ENCODE assay signal across 1 cellular context in genomic region chr17:58006924-58007780, GRCh38.
TF ChIP-seq lines count a peak whose summit lies in the region.

A gene with protein sequence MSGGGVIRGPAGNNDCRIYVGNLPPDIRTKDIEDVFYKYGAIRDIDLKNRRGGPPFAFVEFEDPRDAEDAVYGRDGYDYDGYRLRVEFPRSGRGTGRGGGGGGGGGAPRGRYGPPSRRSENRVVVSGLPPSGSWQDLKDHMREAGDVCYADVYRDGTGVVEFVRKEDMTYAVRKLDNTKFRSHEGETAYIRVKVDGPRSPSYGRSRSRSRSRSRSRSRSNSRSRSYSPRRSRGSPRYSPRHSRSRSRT (minus strand): TSS chr17:58007246. CDS start chr17:58007137, 109 bp downstream.

TF ChIP-seq in HepG2, 621 proteins besides CTCF, POLR2A, EP300 and RAD21 (continued from another document and continues in another):
- TF ChIP-seq, protein P1, sequence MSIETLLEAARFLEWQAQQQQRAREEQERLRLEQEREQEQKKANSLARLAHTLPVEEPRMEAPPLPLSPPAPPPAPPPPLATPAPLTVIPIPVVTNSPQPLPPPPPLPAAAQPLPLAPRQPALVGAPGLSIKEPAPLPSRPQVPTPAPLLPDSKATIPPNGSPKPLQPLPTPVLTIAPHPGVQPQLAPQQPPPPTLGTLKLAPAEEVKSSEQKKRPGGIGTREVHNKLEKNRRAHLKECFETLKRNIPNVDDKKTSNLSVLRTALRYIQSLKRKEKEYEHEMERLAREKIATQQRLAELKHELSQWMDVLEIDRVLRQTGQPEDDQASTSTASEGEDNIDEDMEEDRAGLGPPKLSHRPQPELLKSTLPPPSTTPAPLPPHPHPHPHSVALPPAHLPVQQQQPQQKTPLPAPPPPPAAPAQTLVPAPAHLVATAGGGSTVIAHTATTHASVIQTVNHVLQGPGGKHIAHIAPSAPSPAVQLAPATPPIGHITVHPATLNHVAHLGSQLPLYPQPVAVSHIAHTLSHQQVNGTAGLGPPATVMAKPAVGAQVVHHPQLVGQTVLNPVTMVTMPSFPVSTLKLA (IDR thresholded peaks at IDR 0.05) = peak; percentile 52; the same call in 1 of the 2 replicates
- TF ChIP-seq FOXP1 (IDR thresholded peaks at IDR 0.05) (no peak), FOXP1 (CRISPR knock-in tag; IDR thresholded peaks at IDR 0.05) (no peak; the same call in 1 of the 2 replicates), RBAK (CRISPR knock-in tag; IDR thresholded peaks at IDR 0.05) (no peak), TRIM22 (IDR thresholded peaks at IDR 0.05) (no peak), RNF219 (CRISPR knock-in tag; IDR thresholded peaks at IDR 0.05) (no peak), KLF15 (CRISPR knock-in tag; IDR thresholded peaks at IDR 0.05; ENCODE audit: borderline replicate concordance) (peak; percentile 96), MZF1 (CRISPR knock-in tag; IDR thresholded peaks at IDR 0.05; ENCODE audit: borderline replicate concordance) (0 out of 2 replicates have a peak, but pooled peaks have one; percentile 40), BRD4 (CRISPR knock-in tag; IDR thresholded peaks at IDR 0.05) (peak; percentile 93; the same call in 1 of the 2 replicates), ATAD3A (CRISPR knock-in tag; IDR thresholded peaks at IDR 0.05) (0 out of 2 replicates have a peak, but pooled peaks have one; percentile 15), FOXJ3 (CRISPR knock-in tag; IDR thresholded peaks at IDR 0.05; ENCODE audit: borderline replicate concordance) (peak; percentile 48; the same call in 1 of the 2 replicates), HOXA3 (CRISPR knock-in tag; IDR thresholded peaks at IDR 0.05) (peak; percentile 98), ZNF564 (CRISPR knock-in tag; IDR thresholded peaks at IDR 0.05) (0 out of 2 replicates have a peak, but pooled peaks have one; percentile 50), ZFYVE20 (CRISPR knock-in tag; IDR thresholded peaks at IDR 0.05; ENCODE audit: borderline replicate concordance, low read depth) (peak; percentile 73; the same call in 1 of the 2 replicates), ZNF646 (CRISPR knock-in tag; IDR thresholded peaks at IDR 0.05) (no peak), ZNF792 (CRISPR knock-in tag; IDR thresholded peaks at IDR 0.05) (peak; percentile 87), ZFP90 (CRISPR knock-in tag; IDR thresholded peaks at IDR 0.05; ENCODE audit: borderline replicate concordance) (peak; percentile 98), PHF8 (CRISPR knock-in tag; IDR thresholded peaks at IDR 0.05) (peak; percentile 94), ZNF713 (CRISPR knock-in tag; IDR thresholded peaks at IDR 0.05) (no peak), THYN1 (CRISPR knock-in tag; IDR thresholded peaks at IDR 0.05; ENCODE audit: borderline replicate concordance, low read depth) (peak; percentile 87; the same call in 1 of the 2 replicates), SMYD3 (CRISPR knock-in tag; IDR thresholded peaks at IDR 0.05) (peak; percentile 97), ZNF740 (CRISPR knock-in tag; IDR thresholded peaks at IDR 0.05) (peak; percentile 99), ZNF17 (CRISPR knock-in tag; IDR thresholded peaks at IDR 0.05) (0 out of 2 replicates have a peak, but pooled peaks have one; percentile 17), ZFAT (CRISPR knock-in tag; conservative IDR thresholded peaks at IDR 0.05) (peak; percentile 76; the same call in 1 of the 2 replicates)
- TF ChIP-seq, protein P2, sequence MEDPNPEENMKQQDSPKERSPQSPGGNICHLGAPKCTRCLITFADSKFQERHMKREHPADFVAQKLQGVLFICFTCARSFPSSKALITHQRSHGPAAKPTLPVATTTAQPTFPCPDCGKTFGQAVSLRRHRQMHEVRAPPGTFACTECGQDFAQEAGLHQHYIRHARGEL (CRISPR knock-in tag; IDR thresholded peaks at IDR 0.05) = peak; percentile 93
- TF ChIP-seq, protein P3, sequence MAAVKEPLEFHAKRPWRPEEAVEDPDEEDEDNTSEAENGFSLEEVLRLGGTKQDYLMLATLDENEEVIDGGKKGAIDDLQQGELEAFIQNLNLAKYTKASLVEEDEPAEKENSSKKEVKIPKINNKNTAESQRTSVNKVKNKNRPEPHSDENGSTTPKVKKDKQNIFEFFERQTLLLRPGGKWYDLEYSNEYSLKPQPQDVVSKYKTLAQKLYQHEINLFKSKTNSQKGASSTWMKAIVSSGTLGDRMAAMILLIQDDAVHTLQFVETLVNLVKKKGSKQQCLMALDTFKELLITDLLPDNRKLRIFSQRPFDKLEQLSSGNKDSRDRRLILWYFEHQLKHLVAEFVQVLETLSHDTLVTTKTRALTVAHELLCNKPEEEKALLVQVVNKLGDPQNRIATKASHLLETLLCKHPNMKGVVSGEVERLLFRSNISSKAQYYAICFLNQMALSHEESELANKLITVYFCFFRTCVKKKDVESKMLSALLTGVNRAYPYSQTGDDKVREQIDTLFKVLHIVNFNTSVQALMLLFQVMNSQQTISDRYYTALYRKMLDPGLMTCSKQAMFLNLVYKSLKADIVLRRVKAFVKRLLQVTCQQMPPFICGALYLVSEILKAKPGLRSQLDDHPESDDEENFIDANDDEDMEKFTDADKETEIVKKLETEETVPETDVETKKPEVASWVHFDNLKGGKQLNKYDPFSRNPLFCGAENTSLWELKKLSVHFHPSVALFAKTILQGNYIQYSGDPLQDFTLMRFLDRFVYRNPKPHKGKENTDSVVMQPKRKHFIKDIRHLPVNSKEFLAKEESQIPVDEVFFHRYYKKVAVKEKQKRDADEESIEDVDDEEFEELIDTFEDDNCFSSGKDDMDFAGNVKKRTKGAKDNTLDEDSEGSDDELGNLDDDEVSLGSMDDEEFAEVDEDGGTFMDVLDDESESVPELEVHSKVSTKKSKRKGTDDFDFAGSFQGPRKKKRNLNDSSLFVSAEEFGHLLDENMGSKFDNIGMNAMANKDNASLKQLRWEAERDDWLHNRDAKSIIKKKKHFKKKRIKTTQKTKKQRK (IDR thresholded peaks at IDR 0.05; ENCODE audit: low read length) = no peak
- TF ChIP-seq, protein P4, sequence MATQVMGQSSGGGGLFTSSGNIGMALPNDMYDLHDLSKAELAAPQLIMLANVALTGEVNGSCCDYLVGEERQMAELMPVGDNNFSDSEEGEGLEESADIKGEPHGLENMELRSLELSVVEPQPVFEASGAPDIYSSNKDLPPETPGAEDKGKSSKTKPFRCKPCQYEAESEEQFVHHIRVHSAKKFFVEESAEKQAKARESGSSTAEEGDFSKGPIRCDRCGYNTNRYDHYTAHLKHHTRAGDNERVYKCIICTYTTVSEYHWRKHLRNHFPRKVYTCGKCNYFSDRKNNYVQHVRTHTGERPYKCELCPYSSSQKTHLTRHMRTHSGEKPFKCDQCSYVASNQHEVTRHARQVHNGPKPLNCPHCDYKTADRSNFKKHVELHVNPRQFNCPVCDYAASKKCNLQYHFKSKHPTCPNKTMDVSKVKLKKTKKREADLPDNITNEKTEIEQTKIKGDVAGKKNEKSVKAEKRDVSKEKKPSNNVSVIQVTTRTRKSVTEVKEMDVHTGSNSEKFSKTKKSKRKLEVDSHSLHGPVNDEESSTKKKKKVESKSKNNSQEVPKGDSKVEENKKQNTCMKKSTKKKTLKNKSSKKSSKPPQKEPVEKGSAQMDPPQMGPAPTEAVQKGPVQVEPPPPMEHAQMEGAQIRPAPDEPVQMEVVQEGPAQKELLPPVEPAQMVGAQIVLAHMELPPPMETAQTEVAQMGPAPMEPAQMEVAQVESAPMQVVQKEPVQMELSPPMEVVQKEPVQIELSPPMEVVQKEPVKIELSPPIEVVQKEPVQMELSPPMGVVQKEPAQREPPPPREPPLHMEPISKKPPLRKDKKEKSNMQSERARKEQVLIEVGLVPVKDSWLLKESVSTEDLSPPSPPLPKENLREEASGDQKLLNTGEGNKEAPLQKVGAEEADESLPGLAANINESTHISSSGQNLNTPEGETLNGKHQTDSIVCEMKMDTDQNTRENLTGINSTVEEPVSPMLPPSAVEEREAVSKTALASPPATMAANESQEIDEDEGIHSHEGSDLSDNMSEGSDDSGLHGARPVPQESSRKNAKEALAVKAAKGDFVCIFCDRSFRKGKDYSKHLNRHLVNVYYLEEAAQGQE (IDR thresholded peaks at IDR 0.05; ENCODE audit: borderline replicate concordance in 1 of 2, low read depth in 1 of 2, low read length in 2 of 2) = peak in 1 of 2 experiments; percentile 74; a peak in 1 of 4 replicates
- TF ChIP-seq, protein P5, sequence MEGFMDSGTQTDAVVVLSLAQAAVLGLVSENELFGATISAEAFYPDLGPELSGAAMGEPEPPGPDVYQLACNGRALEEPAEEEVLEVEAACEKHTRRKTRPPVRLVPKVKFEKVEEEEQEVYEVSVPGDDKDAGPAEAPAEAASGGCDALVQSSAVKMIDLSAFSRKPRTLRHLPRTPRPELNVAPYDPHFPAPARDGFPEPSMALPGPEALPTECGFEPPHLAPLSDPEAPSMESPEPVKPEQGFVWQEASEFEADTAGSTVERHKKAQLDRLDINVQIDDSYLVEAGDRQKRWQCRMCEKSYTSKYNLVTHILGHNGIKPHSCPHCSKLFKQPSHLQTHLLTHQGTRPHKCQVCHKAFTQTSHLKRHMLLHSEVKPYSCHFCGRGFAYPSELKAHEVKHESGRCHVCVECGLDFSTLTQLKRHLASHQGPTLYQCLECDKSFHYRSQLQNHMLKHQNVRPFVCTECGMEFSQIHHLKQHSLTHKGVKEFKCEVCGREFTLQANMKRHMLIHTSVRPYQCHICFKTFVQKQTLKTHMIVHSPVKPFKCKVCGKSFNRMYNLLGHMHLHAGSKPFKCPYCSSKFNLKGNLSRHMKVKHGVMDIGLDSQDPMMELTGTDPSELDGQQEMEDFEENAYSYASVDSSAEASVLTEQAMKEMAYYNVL (CRISPR knock-in tag; IDR thresholded peaks at IDR 0.05; ENCODE audit: borderline replicate concordance) = no peak; the same call in 1 of the 2 replicates
